Comparison of ENCODE assay signal across 8 cellular contexts in genomic region chr19:43618921-43619261, GRCh38. TPM values are rescaled to one million over a fixed set of nuclear protein-coding genes. Genes with fewer than 3 reads are reported as not detected.
DNase-seq lines count a peak whose midpoint lies in the region; ATAC-seq and TF ChIP-seq lines count a peak whose summit lies in the region.

No MANE protein-coding gene starts in this region.

- ATAC-seq in GM18868 (IDR thresholded peaks at IDR 0.05; ENCODE audit: unreplicated experiment) (peak; percentile 30), HG03108 (IDR thresholded peaks at IDR 0.05; ENCODE audit: unreplicated experiment) (peak; percentile 19)

- no peaks in the 10 kb centered on the region for H3K9me3 ChIP-seq in cardiac muscle cell (ENCODE audit: low read depth)

- H3K36me3 ChIP-seq in cardiac muscle cell (peaks cover 3% of the 10 kb centered on the region), rectal smooth muscle tissue (ENCODE audit: control insufficient read depth, insufficient read depth, low read length) (no peaks in the 10 kb centered on the region)

- H3K27ac ChIP-seq in cardiac muscle cell: peak overlapping the region; percentile 92
- peak overlapping the region; percentile 98 for H3K27ac ChIP-seq in rectal smooth muscle tissue (ENCODE audit: low read depth, low read length)

- no peaks in the 10 kb centered on the region for H3K27me3 ChIP-seq in cardiac muscle cell
- H3K27me3 ChIP-seq in rectal smooth muscle tissue (ENCODE audit: control insufficient read depth, insufficient read depth, low read length): no peaks in the 10 kb centered on the region

- H3K4me1 ChIP-seq in cardiac muscle cell (ENCODE audit: low read depth): peaks cover 4% of the 10 kb centered on the region
- peaks cover 8% of the 10 kb centered on the region for H3K4me1 ChIP-seq in rectal smooth muscle tissue (ENCODE audit: control insufficient read depth, insufficient read depth, low read length)

- no peak for TF ChIP-seq CTCF in cardiac muscle cell (IDR thresholded peaks at IDR 0.05; ENCODE audit: low read depth, low read length)

- DNase-seq in AG08395 (ENCODE audit: low spot score) (peak; percentile 31), NCI-H748 (lab: John Stamatoyannopoulos, UW; ENCODE audit: unreplicated experiment) (peak; percentile 85), cardiac muscle cell (ENCODE audit: low read depth in 1 of 2, low spot score in 1 of 2) (peak in 1 of 2 donors; percentile 47), Ammon's horn (ENCODE audit: low spot score) (no peak)
- peak; percentile 57 for DNase-seq in activated naive CD4-positive, alpha-beta T cell treated with Interleukin-2 at 50 U/mL for 16 hours

- H3K4me3 ChIP-seq in cardiac muscle cell: peak overlapping the region; percentile 56
- peak overlapping the region; percentile 78 for H3K4me3 ChIP-seq in rectal smooth muscle tissue (ENCODE audit: low read length)

- peak overlapping the region; percentile 63 for H3K9ac ChIP-seq in rectal smooth muscle tissue (ENCODE audit: low read length)

RNA-seq across cellular contexts. Expression of gene ZNF428, which starts 0.5 kb away (rescaled TPM):
- 87.2 and 135 TPM in 2 replicates for total RNA-seq in cardiac muscle cell
- polyA plus RNA-seq in cardiac muscle cell: 134 and 207 TPM in 2 replicates

RNA-seq across cellular contexts. Expression of gene SRRM5, which starts 7.0 kb away (rescaled TPM):
- 0.18 and 0.30 TPM in 2 replicates for total RNA-seq in cardiac muscle cell
- polyA plus RNA-seq in cardiac muscle cell: 0.50 TPM in 1 of 2 replicates, not detected in the other

RNA-seq across cellular contexts. Expression of gene CADM4, which starts 20.8 kb away (rescaled TPM):
- total RNA-seq in cardiac muscle cell: 40.5 and 59.6 TPM in 2 replicates
- polyA plus RNA-seq in cardiac muscle cell: 12.3 and 13.3 TPM in 2 replicates

RNA-seq across cellular contexts. Expression of gene ZNF576, which starts 22.5 kb away (rescaled TPM):
- 12.5 and 12.6 TPM in 2 replicates for total RNA-seq in cardiac muscle cell
- 13.1 and 14.6 TPM in 2 replicates for polyA plus RNA-seq in cardiac muscle cell

RNA-seq across cellular contexts. Expression of gene IRGQ, which starts 23.0 kb away (rescaled TPM):
- total RNA-seq in cardiac muscle cell: 39.0 and 49.6 TPM in 2 replicates
- polyA plus RNA-seq in cardiac muscle cell: 21.1 and 22.4 TPM in 2 replicates
